ENCODE assay signal across 1 cellular context in the genomic region with DNA sequence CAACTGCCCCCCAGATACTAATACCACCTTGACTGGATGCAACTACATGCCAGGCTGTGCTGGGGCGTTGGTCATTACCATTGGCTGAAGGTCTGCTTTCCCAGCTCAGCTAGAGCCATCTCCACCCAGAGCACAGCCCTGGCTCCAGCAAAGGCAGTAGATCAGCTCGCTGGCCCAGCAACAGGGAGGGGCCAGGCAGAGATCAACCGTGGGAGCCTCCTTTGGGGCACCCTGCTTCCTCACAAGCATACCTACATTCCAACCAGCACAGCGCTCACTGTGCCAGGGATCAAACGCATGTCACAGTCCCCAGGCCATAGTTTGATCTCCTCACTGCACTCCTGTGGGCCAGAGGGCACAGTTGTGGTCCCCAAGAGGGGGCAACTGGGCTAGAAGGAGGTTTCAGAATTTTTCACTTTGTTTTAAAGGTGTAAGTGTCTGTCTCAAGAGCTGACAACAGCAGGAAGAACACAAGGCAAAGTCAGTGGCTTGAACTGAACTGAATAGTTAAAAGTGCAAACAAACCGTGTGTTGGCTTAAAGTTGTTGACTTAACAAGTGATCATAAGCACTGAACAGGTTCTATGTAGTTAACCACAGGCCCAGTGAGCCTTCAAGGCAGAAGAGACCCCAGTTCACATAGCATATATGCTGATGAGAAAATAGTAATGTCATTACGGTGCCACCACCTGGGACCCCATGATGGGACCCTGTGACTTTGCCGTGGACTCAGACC.
A peak's percentile ranks its signal among the peaks of the same experiment; 100 is the strongest.
TF ChIP-seq lines count a peak whose summit lies in the region.

No MANE protein-coding gene starts in this region.

TF ChIP-seq in HepG2, 621 proteins besides CTCF, POLR2A, EP300 and RAD21 (continued from another document and continues in another):
- TF ChIP-seq, protein P1, sequence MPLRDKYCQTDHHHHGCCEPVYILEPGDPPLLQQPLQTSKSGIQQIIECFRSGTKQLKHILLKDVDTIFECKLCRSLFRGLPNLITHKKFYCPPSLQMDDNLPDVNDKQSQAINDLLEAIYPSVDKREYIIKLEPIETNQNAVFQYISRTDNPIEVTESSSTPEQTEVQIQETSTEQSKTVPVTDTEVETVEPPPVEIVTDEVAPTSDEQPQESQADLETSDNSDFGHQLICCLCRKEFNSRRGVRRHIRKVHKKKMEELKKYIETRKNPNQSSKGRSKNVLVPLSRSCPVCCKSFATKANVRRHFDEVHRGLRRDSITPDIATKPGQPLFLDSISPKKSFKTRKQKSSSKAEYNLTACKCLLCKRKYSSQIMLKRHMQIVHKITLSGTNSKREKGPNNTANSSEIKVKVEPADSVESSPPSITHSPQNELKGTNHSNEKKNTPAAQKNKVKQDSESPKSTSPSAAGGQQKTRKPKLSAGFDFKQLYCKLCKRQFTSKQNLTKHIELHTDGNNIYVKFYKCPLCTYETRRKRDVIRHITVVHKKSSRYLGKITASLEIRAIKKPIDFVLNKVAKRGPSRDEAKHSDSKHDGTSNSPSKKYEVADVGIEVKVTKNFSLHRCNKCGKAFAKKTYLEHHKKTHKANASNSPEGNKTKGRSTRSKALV (CRISPR knock-in tag; IDR thresholded peaks at IDR 0.05) = no peak
- TF ChIP-seq ZNF891 (CRISPR knock-in tag; IDR thresholded peaks at IDR 0.05) (0 out of 2 replicates have a peak, but pooled peaks have one; percentile 11), RFX3 (CRISPR knock-in tag; IDR thresholded peaks at IDR 0.05) (no peak), SAP130 (CRISPR knock-in tag; IDR thresholded peaks at IDR 0.05; ENCODE audit: low read depth) (peak; percentile 60; the same call in 1 of the 2 replicates), FOXM1 (CRISPR knock-in tag; IDR thresholded peaks at IDR 0.05) (no peak), ZSCAN31 (CRISPR knock-in tag; IDR thresholded peaks at IDR 0.05; ENCODE audit: low read depth) (peak; percentile 91), BCL6 (CRISPR knock-in tag; IDR thresholded peaks at IDR 0.05) (peak; percentile 32; the same call in 1 of the 2 replicates), ZNF138 (CRISPR knock-in tag; IDR thresholded peaks at IDR 0.05; ENCODE audit: low read depth) (no peak), ZNF44 (CRISPR knock-in tag; IDR thresholded peaks at IDR 0.05) (0 out of 2 replicates have a peak, but pooled peaks have one; percentile 2), FOXP1 (IDR thresholded peaks at IDR 0.05) (no peak), FOXP1 (CRISPR knock-in tag; IDR thresholded peaks at IDR 0.05) (peak; percentile 34; the same call in 1 of the 2 replicates), MEIS1 (CRISPR knock-in tag; IDR thresholded peaks at IDR 0.05; ENCODE audit: borderline replicate concordance) (peak; percentile 41; the same call in 1 of the 2 replicates), MYC (CRISPR knock-in tag; IDR thresholded peaks at IDR 0.05; ENCODE audit: borderline replicate concordance) (peak; percentile 32; the same call in 1 of the 2 replicates), ZNF432 (CRISPR knock-in tag; IDR thresholded peaks at IDR 0.05; ENCODE audit: borderline replicate concordance) (no peak), RARA (CRISPR knock-in tag; IDR thresholded peaks at IDR 0.05) (peak; percentile 56), MAFK (conservative IDR thresholded peaks at IDR 0.05 in 1 of 2, IDR thresholded peaks at IDR 0.05 in 1 of 2; ENCODE audit: low read length in 2 of 2) (0 out of 4 replicates have a peak, but pooled peaks of 1 of the 2 experiments have one; percentile 10), RBAK (CRISPR knock-in tag; IDR thresholded peaks at IDR 0.05) (0 out of 2 replicates have a peak, but pooled peaks have one; percentile 3), TEAD3 (CRISPR knock-in tag; optimal IDR thresholded peaks at IDR 0.05; ENCODE audit: borderline replicate concordance) (peak; percentile 97), ZNF256 (CRISPR knock-in tag; conservative IDR thresholded peaks at IDR 0.05) (no peak), SALL1 (CRISPR knock-in tag; IDR thresholded peaks at IDR 0.05) (peak; percentile 59), TBL1XR1 (IDR thresholded peaks at IDR 0.05; ENCODE audit: borderline replicate concordance, low read length, partially characterized antibody) (peak; percentile 64), FOXC1 (CRISPR knock-in tag; IDR thresholded peaks at IDR 0.05; ENCODE audit: borderline replicate concordance) (0 out of 2 replicates have a peak, but pooled peaks have one; percentile 3), PAX8 (CRISPR knock-in tag; IDR thresholded peaks at IDR 0.05; ENCODE audit: borderline replicate concordance) (no peak), ZC3H4 (CRISPR knock-in tag; IDR thresholded peaks at IDR 0.05; ENCODE audit: borderline replicate concordance) (no peak), HDAC6 (IDR thresholded peaks at IDR 0.05; ENCODE audit: low read depth, low read length) (no peak), SNAPC2 (CRISPR knock-in tag; IDR thresholded peaks at IDR 0.05) (no peak), TBX2 (CRISPR knock-in tag; IDR thresholded peaks at IDR 0.05; ENCODE audit: borderline replicate concordance) (peak; percentile 55), ZFX (CRISPR knock-in tag; IDR thresholded peaks at IDR 0.05; ENCODE audit: low read depth) (peak; percentile 46; the same call in 1 of the 2 replicates)
- TF ChIP-seq, protein P2, sequence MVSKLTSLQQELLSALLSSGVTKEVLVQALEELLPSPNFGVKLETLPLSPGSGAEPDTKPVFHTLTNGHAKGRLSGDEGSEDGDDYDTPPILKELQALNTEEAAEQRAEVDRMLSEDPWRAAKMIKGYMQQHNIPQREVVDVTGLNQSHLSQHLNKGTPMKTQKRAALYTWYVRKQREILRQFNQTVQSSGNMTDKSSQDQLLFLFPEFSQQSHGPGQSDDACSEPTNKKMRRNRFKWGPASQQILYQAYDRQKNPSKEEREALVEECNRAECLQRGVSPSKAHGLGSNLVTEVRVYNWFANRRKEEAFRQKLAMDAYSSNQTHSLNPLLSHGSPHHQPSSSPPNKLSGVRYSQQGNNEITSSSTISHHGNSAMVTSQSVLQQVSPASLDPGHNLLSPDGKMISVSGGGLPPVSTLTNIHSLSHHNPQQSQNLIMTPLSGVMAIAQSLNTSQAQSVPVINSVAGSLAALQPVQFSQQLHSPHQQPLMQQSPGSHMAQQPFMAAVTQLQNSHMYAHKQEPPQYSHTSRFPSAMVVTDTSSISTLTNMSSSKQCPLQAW (CRISPR knock-in tag; IDR thresholded peaks at IDR 0.05) = peak; percentile 85
- TF ChIP-seq, protein P3, sequence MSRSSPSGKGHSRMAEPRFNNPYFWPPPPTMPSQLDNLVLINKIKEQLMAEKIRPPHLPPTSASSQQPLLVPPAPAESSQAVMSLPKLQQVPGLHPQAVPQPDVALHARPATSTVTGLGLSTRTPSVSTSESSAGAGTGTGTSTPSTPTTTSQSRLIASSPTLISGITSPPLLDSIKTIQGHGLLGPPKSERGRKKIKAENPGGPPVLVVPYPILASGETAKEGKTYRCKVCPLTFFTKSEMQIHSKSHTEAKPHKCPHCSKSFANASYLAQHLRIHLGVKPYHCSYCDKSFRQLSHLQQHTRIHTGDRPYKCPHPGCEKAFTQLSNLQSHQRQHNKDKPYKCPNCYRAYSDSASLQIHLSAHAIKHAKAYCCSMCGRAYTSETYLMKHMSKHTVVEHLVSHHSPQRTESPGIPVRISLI (CRISPR knock-in tag; IDR thresholded peaks at IDR 0.05; ENCODE audit: borderline replicate concordance) = no peak
- TF ChIP-seq, protein P4, sequence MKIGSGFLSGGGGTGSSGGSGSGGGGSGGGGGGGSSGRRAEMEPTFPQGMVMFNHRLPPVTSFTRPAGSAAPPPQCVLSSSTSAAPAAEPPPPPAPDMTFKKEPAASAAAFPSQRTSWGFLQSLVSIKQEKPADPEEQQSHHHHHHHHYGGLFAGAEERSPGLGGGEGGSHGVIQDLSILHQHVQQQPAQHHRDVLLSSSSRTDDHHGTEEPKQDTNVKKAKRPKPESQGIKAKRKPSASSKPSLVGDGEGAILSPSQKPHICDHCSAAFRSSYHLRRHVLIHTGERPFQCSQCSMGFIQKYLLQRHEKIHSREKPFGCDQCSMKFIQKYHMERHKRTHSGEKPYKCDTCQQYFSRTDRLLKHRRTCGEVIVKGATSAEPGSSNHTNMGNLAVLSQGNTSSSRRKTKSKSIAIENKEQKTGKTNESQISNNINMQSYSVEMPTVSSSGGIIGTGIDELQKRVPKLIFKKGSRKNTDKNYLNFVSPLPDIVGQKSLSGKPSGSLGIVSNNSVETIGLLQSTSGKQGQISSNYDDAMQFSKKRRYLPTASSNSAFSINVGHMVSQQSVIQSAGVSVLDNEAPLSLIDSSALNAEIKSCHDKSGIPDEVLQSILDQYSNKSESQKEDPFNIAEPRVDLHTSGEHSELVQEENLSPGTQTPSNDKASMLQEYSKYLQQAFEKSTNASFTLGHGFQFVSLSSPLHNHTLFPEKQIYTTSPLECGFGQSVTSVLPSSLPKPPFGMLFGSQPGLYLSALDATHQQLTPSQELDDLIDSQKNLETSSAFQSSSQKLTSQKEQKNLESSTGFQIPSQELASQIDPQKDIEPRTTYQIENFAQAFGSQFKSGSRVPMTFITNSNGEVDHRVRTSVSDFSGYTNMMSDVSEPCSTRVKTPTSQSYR (CRISPR knock-in tag; IDR thresholded peaks at IDR 0.05; ENCODE audit: borderline replicate concordance) = no peak
- TF ChIP-seq, protein P5, sequence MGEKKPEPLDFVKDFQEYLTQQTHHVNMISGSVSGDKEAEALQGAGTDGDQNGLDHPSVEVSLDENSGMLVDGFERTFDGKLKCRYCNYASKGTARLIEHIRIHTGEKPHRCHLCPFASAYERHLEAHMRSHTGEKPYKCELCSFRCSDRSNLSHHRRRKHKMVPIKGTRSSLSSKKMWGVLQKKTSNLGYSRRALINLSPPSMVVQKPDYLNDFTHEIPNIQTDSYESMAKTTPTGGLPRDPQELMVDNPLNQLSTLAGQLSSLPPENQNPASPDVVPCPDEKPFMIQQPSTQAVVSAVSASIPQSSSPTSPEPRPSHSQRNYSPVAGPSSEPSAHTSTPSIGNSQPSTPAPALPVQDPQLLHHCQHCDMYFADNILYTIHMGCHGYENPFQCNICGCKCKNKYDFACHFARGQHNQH (CRISPR knock-in tag; IDR thresholded peaks at IDR 0.05) = peak; percentile 74
- TF ChIP-seq, protein P6, sequence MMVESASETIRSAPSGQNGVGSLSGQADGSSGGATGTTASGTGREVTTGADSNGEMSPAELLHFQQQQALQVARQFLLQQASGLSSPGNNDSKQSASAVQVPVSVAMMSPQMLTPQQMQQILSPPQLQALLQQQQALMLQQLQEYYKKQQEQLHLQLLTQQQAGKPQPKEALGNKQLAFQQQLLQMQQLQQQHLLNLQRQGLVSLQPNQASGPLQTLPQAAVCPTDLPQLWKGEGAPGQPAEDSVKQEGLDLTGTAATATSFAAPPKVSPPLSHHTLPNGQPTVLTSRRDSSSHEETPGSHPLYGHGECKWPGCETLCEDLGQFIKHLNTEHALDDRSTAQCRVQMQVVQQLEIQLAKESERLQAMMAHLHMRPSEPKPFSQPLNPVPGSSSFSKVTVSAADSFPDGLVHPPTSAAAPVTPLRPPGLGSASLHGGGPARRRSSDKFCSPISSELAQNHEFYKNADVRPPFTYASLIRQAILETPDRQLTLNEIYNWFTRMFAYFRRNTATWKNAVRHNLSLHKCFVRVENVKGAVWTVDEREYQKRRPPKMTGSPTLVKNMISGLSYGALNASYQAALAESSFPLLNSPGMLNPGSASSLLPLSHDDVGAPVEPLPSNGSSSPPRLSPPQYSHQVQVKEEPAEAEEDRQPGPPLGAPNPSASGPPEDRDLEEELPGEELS (CRISPR knock-in tag; IDR thresholded peaks at IDR 0.05) = peak; percentile 47
- TF ChIP-seq, protein P7, sequence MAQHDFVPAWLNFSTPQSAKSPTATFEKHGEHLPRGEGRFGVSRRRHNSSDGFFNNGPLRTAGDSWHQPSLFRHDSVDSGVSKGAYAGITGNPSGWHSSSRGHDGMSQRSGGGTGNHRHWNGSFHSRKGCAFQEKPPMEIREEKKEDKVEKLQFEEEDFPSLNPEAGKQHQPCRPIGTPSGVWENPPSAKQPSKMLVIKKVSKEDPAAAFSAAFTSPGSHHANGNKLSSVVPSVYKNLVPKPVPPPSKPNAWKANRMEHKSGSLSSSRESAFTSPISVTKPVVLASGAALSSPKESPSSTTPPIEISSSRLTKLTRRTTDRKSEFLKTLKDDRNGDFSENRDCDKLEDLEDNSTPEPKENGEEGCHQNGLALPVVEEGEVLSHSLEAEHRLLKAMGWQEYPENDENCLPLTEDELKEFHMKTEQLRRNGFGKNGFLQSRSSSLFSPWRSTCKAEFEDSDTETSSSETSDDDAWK (CRISPR knock-in tag; IDR thresholded peaks at IDR 0.05) = no peak
- TF ChIP-seq, protein P8, sequence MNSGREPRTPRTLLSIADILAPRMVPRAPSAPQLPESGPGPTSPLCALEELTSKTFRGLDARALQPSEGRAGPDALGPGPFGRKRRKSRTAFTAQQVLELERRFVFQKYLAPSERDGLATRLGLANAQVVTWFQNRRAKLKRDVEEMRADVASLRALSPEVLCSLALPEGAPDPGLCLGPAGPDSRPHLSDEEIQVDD (CRISPR knock-in tag; IDR thresholded peaks at IDR 0.05; ENCODE audit: borderline replicate concordance) = no peak
- TF ChIP-seq, protein P9, sequence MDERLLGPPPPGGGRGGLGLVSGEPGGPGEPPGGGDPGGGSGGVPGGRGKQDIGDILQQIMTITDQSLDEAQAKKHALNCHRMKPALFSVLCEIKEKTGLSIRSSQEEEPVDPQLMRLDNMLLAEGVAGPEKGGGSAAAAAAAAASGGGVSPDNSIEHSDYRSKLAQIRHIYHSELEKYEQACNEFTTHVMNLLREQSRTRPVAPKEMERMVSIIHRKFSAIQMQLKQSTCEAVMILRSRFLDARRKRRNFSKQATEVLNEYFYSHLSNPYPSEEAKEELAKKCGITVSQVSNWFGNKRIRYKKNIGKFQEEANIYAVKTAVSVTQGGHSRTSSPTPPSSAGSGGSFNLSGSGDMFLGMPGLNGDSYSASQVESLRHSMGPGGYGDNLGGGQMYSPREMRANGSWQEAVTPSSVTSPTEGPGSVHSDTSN (CRISPR knock-in tag; IDR thresholded peaks at IDR 0.05) = no peak
- TF ChIP-seq, protein P10, sequence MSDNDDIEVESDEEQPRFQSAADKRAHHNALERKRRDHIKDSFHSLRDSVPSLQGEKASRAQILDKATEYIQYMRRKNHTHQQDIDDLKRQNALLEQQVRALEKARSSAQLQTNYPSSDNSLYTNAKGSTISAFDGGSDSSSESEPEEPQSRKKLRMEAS (IDR thresholded peaks at IDR 0.05) = peak; percentile 16; the same call in 1 of the 2 replicates
- TF ChIP-seq, protein P11, sequence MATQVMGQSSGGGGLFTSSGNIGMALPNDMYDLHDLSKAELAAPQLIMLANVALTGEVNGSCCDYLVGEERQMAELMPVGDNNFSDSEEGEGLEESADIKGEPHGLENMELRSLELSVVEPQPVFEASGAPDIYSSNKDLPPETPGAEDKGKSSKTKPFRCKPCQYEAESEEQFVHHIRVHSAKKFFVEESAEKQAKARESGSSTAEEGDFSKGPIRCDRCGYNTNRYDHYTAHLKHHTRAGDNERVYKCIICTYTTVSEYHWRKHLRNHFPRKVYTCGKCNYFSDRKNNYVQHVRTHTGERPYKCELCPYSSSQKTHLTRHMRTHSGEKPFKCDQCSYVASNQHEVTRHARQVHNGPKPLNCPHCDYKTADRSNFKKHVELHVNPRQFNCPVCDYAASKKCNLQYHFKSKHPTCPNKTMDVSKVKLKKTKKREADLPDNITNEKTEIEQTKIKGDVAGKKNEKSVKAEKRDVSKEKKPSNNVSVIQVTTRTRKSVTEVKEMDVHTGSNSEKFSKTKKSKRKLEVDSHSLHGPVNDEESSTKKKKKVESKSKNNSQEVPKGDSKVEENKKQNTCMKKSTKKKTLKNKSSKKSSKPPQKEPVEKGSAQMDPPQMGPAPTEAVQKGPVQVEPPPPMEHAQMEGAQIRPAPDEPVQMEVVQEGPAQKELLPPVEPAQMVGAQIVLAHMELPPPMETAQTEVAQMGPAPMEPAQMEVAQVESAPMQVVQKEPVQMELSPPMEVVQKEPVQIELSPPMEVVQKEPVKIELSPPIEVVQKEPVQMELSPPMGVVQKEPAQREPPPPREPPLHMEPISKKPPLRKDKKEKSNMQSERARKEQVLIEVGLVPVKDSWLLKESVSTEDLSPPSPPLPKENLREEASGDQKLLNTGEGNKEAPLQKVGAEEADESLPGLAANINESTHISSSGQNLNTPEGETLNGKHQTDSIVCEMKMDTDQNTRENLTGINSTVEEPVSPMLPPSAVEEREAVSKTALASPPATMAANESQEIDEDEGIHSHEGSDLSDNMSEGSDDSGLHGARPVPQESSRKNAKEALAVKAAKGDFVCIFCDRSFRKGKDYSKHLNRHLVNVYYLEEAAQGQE (IDR thresholded peaks at IDR 0.05; ENCODE audit: borderline replicate concordance in 1 of 2, low read depth in 1 of 2, low read length in 2 of 2) = no peak
